In the genomic region with DNA sequence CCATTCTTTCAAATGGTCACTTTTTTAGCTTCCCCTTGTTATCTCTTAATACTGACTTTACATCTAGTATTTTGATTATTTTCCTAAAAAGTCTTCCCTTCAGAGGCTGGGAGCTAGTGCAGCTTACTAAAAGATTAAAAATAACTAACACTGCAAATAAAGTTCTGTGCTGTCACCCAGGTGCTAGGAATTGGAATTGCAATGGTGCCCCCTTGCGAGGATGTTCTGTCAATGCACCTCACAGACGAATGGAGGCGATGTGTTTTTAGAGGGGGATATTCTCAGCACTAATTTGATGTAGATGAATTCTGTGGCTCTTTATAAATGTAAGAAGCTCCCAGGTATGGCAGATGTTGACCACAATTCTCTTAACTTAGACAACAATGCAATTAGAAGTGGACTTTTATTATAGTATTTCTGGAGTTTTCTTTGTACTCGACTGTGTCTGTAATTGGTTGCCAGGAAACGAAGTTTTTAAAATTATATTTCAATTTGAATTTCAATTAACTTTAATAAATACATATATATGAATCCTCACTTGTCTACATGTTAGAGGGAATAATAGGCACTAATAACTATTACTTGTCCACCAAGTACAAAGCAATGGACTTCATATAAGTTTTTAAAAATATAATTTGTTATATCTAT, we compare ENCODE assay signal across 8 cellular contexts. TPM values are rescaled to one million over a fixed set of nuclear protein-coding genes. Genes with fewer than 3 reads are reported as not detected.
DNase-seq lines count a peak whose midpoint lies in the region; TF ChIP-seq lines count a peak whose summit lies in the region.

No MANE protein-coding gene starts in this region.

- H4K20me1 ChIP-seq in H9 (ENCODE audit: control insufficient read depth, insufficient read depth, insufficient read length) = no peaks in the 10 kb centered on the region

- no peak overlapping the region for H3K4me3 Mint-ChIP-seq in H9

- H3K14ac ChIP-seq in H9 (ENCODE audit: insufficient read depth, low read length) = no peak overlapping the region

- peak; percentile 95 for TF ChIP-seq CTCF in H9 (conservative IDR thresholded peaks at IDR 0.05)

- H3K27me3 ChIP-seq in H9 (ENCODE audit: insufficient read depth, low read length) (no peaks in the 10 kb centered on the region), MG63 (peaks cover 5% of the 10 kb centered on the region)

- peak; percentile 67 for DNase-seq in NCI-H82 (lab: John Stamatoyannopoulos, UW)
- no peak for DNase-seq in NCI-H82 treated with DMSO at 0.1 percent for 48 hours (lab: John Stamatoyannopoulos, UW; ENCODE audit: unreplicated experiment)
- DNase-seq in H9 = peak; percentile 52
- DNase-seq in MG63 = peak; percentile 11
- DNase-seq in activated CD4-positive, CD25-positive, alpha-beta regulatory T cell treated with anti-CD3 and anti-CD28 coated beads, Interleukin-2, amount 50 U/mL, for 72 hours = peak; percentile 40
- peak; percentile 33 to 46 for DNase-seq in dermis microvascular lymphatic vessel endothelial cell (ENCODE audit: low read depth in 2 of 2)
- DNase-seq in lung microvascular endothelial cell (ENCODE audit: low read depth in 2 of 2) = peak; percentile 46 to 69
- DNase-seq in stimulated activated CD8-positive, alpha-beta memory T cell treated with anti-CD3 and anti-CD28 coated beads, Interleukin-7, amount 100 ng/mL, for 24 hours (ENCODE audit: low read depth) = peak; percentile 13

- H3T11ph ChIP-seq in H9 (ENCODE audit: low read length) = no peak overlapping the region

- H2BK120ac ChIP-seq in H9 (ENCODE audit: low read depth, low read length, poor library complexity, severe bottlenecking) = no peak overlapping the region

- H3K4me1 ChIP-seq in H9 (ENCODE audit: insufficient read depth, low read length) = no peaks in the 10 kb centered on the region

- H4K91ac ChIP-seq in H9 (ENCODE audit: insufficient read length, low read depth, low read length) = no peak overlapping the region

- H3K4ac ChIP-seq in H9 (ENCODE audit: low read depth, low read length) = no peak overlapping the region

- no peak overlapping the region for H4K5ac ChIP-seq in H9 (ENCODE audit: insufficient read length, low read depth, low read length)

- no peaks in the 10 kb centered on the region for H3K79me1 ChIP-seq in H9 (ENCODE audit: insufficient read depth, low read depth, low read length, poor library complexity, severe bottlenecking)

- WGBS in H9 (ENCODE audit: extremely low coverage, insufficient read length, low lambda C conversion rate) = no CpG with 5 or more reads among the region's 5 CpGs

- H3K4me2 ChIP-seq in H9 (ENCODE audit: insufficient read depth, insufficient read length, low read length) = no peak overlapping the region

- no peak overlapping the region for H3K18ac ChIP-seq in H9 (ENCODE audit: insufficient read length, low read depth, low read length)

- no peak overlapping the region for H3K9ac ChIP-seq in H9 (ENCODE audit: extremely low read depth, insufficient read length, low read length)

- H4K8ac ChIP-seq in H9 (replicated peaks; ENCODE audit: insufficient read length, low read depth, low read length) = no peak overlapping the region

- H3K79me2 ChIP-seq in H9 (ENCODE audit: insufficient read depth, low read length) = no peaks in the 10 kb centered on the region

- no peaks in the 10 kb centered on the region for H3K27me3 Mint-ChIP-seq in H9 (ENCODE audit: low read depth)

- H3K23me2 ChIP-seq in H9 (ENCODE audit: insufficient read length, low read depth, low read length, poor library complexity, severe bottlenecking) = no peaks in the 10 kb centered on the region

- H3K9me3 Mint-ChIP-seq in H9 = no peaks in the 10 kb centered on the region

- peaks cover 0 to 2% of the 10 kb centered on the region in 2 experiments; a peak in 1 of 4 replicates for H3K4me1 Mint-ChIP-seq in H9

- H3K9me3 ChIP-seq in H9 (ENCODE audit: control insufficient read depth, low read depth, low read length) (no peaks in the 10 kb centered on the region), MG63 (no peaks in the 10 kb centered on the region)

- H2BK5ac ChIP-seq in H9 (ENCODE audit: insufficient read length, low read length) = no peak overlapping the region

- H3K4me3 ChIP-seq in MG63 = no peak overlapping the region

- H2BK20ac ChIP-seq in H9 (ENCODE audit: low read depth, low read length, poor library complexity, severe bottlenecking) = peak overlapping the region; percentile 45

- H3K27ac Mint-ChIP-seq in H9 = no peak overlapping the region

- no peak overlapping the region for H3K56ac ChIP-seq in H9 (ENCODE audit: insufficient read length, low read depth, low read length)

- no peak overlapping the region for H2AK5ac ChIP-seq in H9 (ENCODE audit: insufficient read length, low read length)

- no peak overlapping the region for H2BK12ac ChIP-seq in H9 (ENCODE audit: insufficient read length, low read depth, low read length)

- H3K23ac ChIP-seq in H9 (ENCODE audit: insufficient read length, low read depth, low read length) = no peak overlapping the region

- H3K36me3 ChIP-seq in MG63 = no peaks in the 10 kb centered on the region

- H2AFZ ChIP-seq in H9 (ENCODE audit: low read length) = no peak overlapping the region

- no peak overlapping the region for H3K27ac ChIP-seq in H9 (ENCODE audit: insufficient read length, low read depth, low read length)

- H2BK15ac ChIP-seq in H9 (ENCODE audit: low read depth, low read length) = no peak overlapping the region

- H3K36me3 Mint-ChIP-seq in H9 (ENCODE audit: insufficient read depth in 1 of 3, low read depth in 3 of 3) = no peaks in the 10 kb centered on the region

RNA-seq across cellular contexts. Expression of a gene that starts 22.0 kb away (rescaled TPM):
- total RNA-seq in H9 (2021) (not detected in 2 replicates), dermis microvascular lymphatic vessel endothelial cell (not detected in 2 replicates), lung microvascular endothelial cell (not detected in 2 replicates)
- total RNA-seq in MG63 (2014; rRNA removed; shearing (Covaris generic); ENCODE audit: low replicate concordance) = not detected in 2 replicates
